Comparison of ENCODE assay signal across 27 cellular contexts in genomic region chr4:64174247-64174882, GRCh38.
"Had no signal": no experiment of that assay in that cellular context is flagged by ENCODE, and none has a peak within 500 bp of the region (broad histone marks: within the 10 kb centered on the region; RNA-seq: fewer than 3 reads in every experiment).

No MANE protein-coding gene starts in this region.

- H3K36me3 ChIP-seq: neutrophil, pancreas, right atrium auricular region, spleen, thyroid gland had no signal

- H3K27ac ChIP-seq: neutrophil, pancreas, psoas muscle, right atrium auricular region, spleen, thyroid gland had no signal

- H3K36me3 Mint-ChIP-seq: activated naive CD8-positive, alpha-beta T cell treated with anti-CD3 and anti-CD28 coated beads for 36 hours; natural killer cell had no signal

- H3K27ac Mint-ChIP-seq: activated naive CD8-positive, alpha-beta T cell treated with anti-CD3 and anti-CD28 coated beads for 36 hours; activated T-helper 2 cell treated with anti-CD3 and anti-CD28 coated beads, Interferon-gamma antibody, Interleukin-2, Interleukin-4, amounts not matched to agents 10 μg/mL and 5 μg/mL and 100 μg/mL, durations not matched to agents 14 hours and 24 hours and 36 hours; natural killer cell; T-helper 2 cell treated with Interferon-gamma antibody and Interleukin-4, amounts not matched to agents 5 μg/mL and 100 μg/mL, for 36 hours had no signal

- FAIRE-seq: astrocyte, endothelial cell of umbilical vein, islet of Langerhans, pancreas had no signal

- H3K4me1 Mint-ChIP-seq: activated naive CD8-positive, alpha-beta T cell treated with anti-CD3 and anti-CD28 coated beads for 36 hours; central memory CD8-positive, alpha-beta T cell; natural killer cell had no signal

- H3K27me3 ChIP-seq: neutrophil, pancreas, right atrium auricular region, spleen, thyroid gland had no signal

- H3K4me3 ChIP-seq: pancreas, psoas muscle, right atrium auricular region, spleen, thyroid gland had no signal

- H3K27me3 Mint-ChIP-seq: activated naive CD8-positive, alpha-beta T cell treated with anti-CD3 and anti-CD28 coated beads for 36 hours; central memory CD8-positive, alpha-beta T cell had no signal

- H3K9me3 ChIP-seq: neutrophil, pancreas, psoas muscle, right atrium auricular region, thyroid gland had no signal

- DNase-seq: activated CD4-positive, alpha-beta T cell treated with anti-CD3 and anti-CD28 coated beads, Interleukin-2, amount 50 U/mL, for 48 hours; activated CD8-positive, alpha-beta memory T cell treated with anti-CD3 and anti-CD28 coated beads, Interleukin-2, amount 50 U/mL, for 48 hours; activated naive CD4-positive, alpha-beta T cell; activated naive CD8-positive, alpha-beta T cell treated with anti-CD3 and anti-CD28 coated beads for 36 hours; activated T-cell treated with anti-CD3 and anti-CD28 coated beads, Interleukin-2, amount 50 U/mL, for 4 hours; effector memory CD4-positive, alpha-beta T cell; glutamatergic neuron; hippocampal formation; left ventricle myocardium superior; mammary epithelial cell; midbrain; natural killer cell; psoas muscle; spleen; stimulated activated CD4-positive, alpha-beta T cell treated with anti-CD3 and anti-CD28 coated beads, Interleukin-4, amount 100 ng/mL, for 24 hours; stimulated activated naive CD8-positive, alpha-beta T cell treated with anti-CD3 and anti-CD28 coated beads, Interleukin-15, Interleukin-2, amounts not matched to agents 100 U/mL and 50 U/mL, for 24 hours; thyroid gland had no signal

- H3K4me3 Mint-ChIP-seq: activated naive CD8-positive, alpha-beta T cell treated with anti-CD3 and anti-CD28 coated beads for 36 hours; activated T-cell treated with anti-CD3 and anti-CD28 coated beads, Interleukin-2, amount 50 U/mL, for 4 hours; central memory CD8-positive, alpha-beta T cell; natural killer cell; T-helper 2 cell treated with Interferon-gamma antibody and Interleukin-4, amounts not matched to agents 5 μg/mL and 100 μg/mL, for 36 hours had no signal

- H3K9me3 Mint-ChIP-seq: activated naive CD8-positive, alpha-beta T cell treated with anti-CD3 and anti-CD28 coated beads for 36 hours; activated T-cell treated with anti-CD3 and anti-CD28 coated beads, Interleukin-2, amount 50 U/mL, for 4 hours; activated T-helper 2 cell treated with anti-CD3 and anti-CD28 coated beads, Interferon-gamma antibody, Interleukin-2, Interleukin-4, amounts not matched to agents 10 μg/mL and 5 μg/mL and 100 μg/mL, durations not matched to agents 14 hours and 24 hours and 36 hours; central memory CD8-positive, alpha-beta T cell had no signal

- ATAC-seq: activated T-cell treated with anti-CD3 and anti-CD28 coated beads, Interleukin-2, amount 50 U/mL, for 4 hours; esophagus mucosa; left ventricle myocardium superior; natural killer cell; pancreas; psoas muscle; stimulated activated naive CD8-positive, alpha-beta T cell treated with anti-CD3 and anti-CD28 coated beads, Interleukin-15, Interleukin-2, amounts not matched to agents 100 U/mL and 50 U/mL, for 24 hours had no signal

- H3K4me1 ChIP-seq: pancreas, psoas muscle, right atrium auricular region, spleen, thyroid gland had no signal
